Comparison of ENCODE assay signal across 13 cellular contexts in genomic region chr20:33803921-33804337, GRCh38. TPM values are rescaled to one million over a fixed set of nuclear protein-coding genes. Genes with fewer than 3 reads are reported as not detected.
A peak's percentile ranks its signal among the peaks of the same experiment; 100 is the strongest.
DNase-seq lines count a peak whose midpoint lies in the region; ATAC-seq, FAIRE-seq and TF ChIP-seq lines count a peak whose summit lies in the region.
"Had no signal": no experiment of that assay in that cellular context is flagged by ENCODE, and none has a peak within 500 bp of the region (broad histone marks: within the 10 kb centered on the region; RNA-seq: fewer than 3 reads in every experiment).

No MANE protein-coding gene starts in this region.

- H3K27ac ChIP-seq in AG04450 (ENCODE audit: low read depth, low read length) (peak overlapping the region; percentile 59), left lung (no peak overlapping the region), substantia nigra (ENCODE audit: low read depth, low read length, poor library complexity, severe bottlenecking) (no peak overlapping the region)
- H3K27ac ChIP-seq: BLaER1 treated with 17β-estradiol and CSF1 and Interleukin-3, amounts not matched to agents 10 nM and 100 nM; pancreas had no signal

- H3K4me3 ChIP-seq in AG04450 (ENCODE audit: low read depth, low read length) = no peak overlapping the region
- H3K4me3 ChIP-seq in choroid plexus epithelial cell (ENCODE audit: low read depth, low read length) = no peak overlapping the region
- H3K4me3 ChIP-seq in left lung = no peak overlapping the region
- H3K4me3 ChIP-seq: BLaER1 treated with 17β-estradiol and CSF1 and Interleukin-3, amounts not matched to agents 10 nM and 100 nM; pancreas had no signal

- H3K4me1 ChIP-seq in left lung = no peaks in the 10 kb centered on the region
- H3K4me1 ChIP-seq: BLaER1 treated with 17β-estradiol and CSF1 and Interleukin-3, amounts not matched to agents 10 nM and 100 nM; pancreas had no signal

- CTCF ChIA-PET in AG04450 (lab: Charles Lee) = interaction anchor here (0.7 to 1.4 kb wide), 4 partner anchors 11 to 324 kb away, joined by 3 to 4 read pairs (median 3); no protein-coding TSS in a partner anchor

- DNase-seq in AG04450 (ENCODE audit: low read depth, low spot score) (peak; percentile 43), HTR-8/SVneo (ENCODE audit: insufficient read length, low spot score) (peak; percentile 46), choroid plexus epithelial cell (ENCODE audit: low read depth) (peak; percentile 77), left lung (no peak), substantia nigra (lab: John Stamatoyannopoulos, UW) (no peak)
- DNase-seq: islet precursor cell, NCI-H1694, pancreas had no signal

- FAIRE-seq in HTR-8/SVneo (lab: Jason Lieb, UNC) = peak; percentile 13
- FAIRE-seq: pancreas had no signal

- no peaks in the 10 kb centered on the region for H3K36me3 ChIP-seq in left lung
- H3K36me3 ChIP-seq: BLaER1 treated with 17β-estradiol and CSF1 and Interleukin-3, amounts not matched to agents 10 nM and 100 nM; pancreas had no signal

- POLR2A ChIA-PET in AG04450 (lab: Yijun Ruan, JAX) = interaction anchor here (0.7 to 0.9 kb wide), 2 partner anchors 9 to 209 kb away, joined by 3 to 5 read pairs; no protein-coding TSS in a partner anchor

- ATAC-seq in left lung = peak; percentile 14
- ATAC-seq in GM21737 (IDR thresholded peaks at IDR 0.05; ENCODE audit: unreplicated experiment) = no peak
- no peak for ATAC-seq in GM18511 (IDR thresholded peaks at IDR 0.05; ENCODE audit: unreplicated experiment)
- ATAC-seq in GM18868 (IDR thresholded peaks at IDR 0.05; ENCODE audit: unreplicated experiment) = no peak
- ATAC-seq: activated T-helper 17 cell treated with anti-CD3 and anti-CD28 coated beads, Interleukin-2, amount 50 U/mL, for 72 hours had no signal

- H3K9me3 ChIP-seq in AG04450 (ENCODE audit: control insufficient read depth, insufficient read depth, low read length) (no peaks in the 10 kb centered on the region), left lung (no peaks in the 10 kb centered on the region)
- H3K9me3 ChIP-seq: pancreas had no signal

- H3K27me3 ChIP-seq in AG04450 (ENCODE audit: control insufficient read depth, insufficient read depth, low read length) (no peaks in the 10 kb centered on the region), left lung (no peaks in the 10 kb centered on the region)
- H3K27me3 ChIP-seq: BLaER1 treated with 17β-estradiol and CSF1 and Interleukin-3, amounts not matched to agents 10 nM and 100 nM; pancreas had no signal

- TF ChIP-seq CTCF in AG04450 (IDR thresholded peaks at IDR 0.05; ENCODE audit: low read depth, low read length) (no peak), choroid plexus epithelial cell (conservative IDR thresholded peaks at IDR 0.05; ENCODE audit: low read depth, low read length) (no peak), left lung (IDR thresholded peaks at IDR 0.05) (no peak)

- intact Hi-C loops in left lung (cut with DNase I) = no loop called here

RNA-seq across cellular contexts. Expression of gene CHMP4B, which starts 7.2 kb away (rescaled TPM):
- polyA plus RNA-seq in AG04450 (2011; rRNA removed) = 92.4 and 97.4 TPM in 2 replicates
- polyA minus RNA-seq in AG04450 (2011; rRNA and poly(A)+ RNA removed) = 33.7 and 37.5 TPM in 2 replicates
- total RNA-seq in left lung = 10 to 100 TPM; 83.2 to 90.5 TPM

Comparison
In these comparisons a context has a peak if more than half of its experiments do, and no peak if none do; other contexts are left out.
1. DNase-seq: peak in AG04450 (single experiment), HTR-8/SVneo (single experiment) and choroid plexus epithelial cell (single experiment); none in left lung (0 of 2) and substantia nigra (0 of 49).